12 cellular contexts compared by ENCODE assay signal in the genomic region with DNA sequence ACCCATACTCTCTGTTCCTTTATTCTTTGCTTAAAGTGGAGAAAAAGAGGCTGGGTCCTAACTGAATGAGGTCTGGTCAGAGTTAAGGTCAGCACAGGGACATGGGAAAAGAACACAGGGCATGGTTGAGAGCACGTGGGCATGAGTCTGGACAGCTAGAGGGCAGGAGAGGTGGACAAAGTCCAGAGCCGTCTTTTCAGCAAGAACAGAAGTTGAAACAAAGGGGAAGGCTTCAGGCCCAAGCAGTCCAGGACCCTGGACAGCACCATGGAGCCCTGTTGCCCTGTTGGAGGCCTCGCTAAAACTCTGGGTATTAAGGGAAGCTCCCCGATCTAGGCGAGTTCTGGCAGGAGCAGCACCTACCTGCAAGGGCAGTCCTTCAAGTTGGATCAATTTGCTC. TPM values are rescaled to one million over a fixed set of nuclear protein-coding genes. Genes with fewer than 3 reads are reported as not detected.
DNase-seq lines count a peak whose midpoint lies in the region; ATAC-seq and TF ChIP-seq lines count a peak whose summit lies in the region.
"Had no signal": no experiment of that assay in that cellular context is flagged by ENCODE, and none has a peak within 500 bp of the region (broad histone marks: within the 10 kb centered on the region; RNA-seq: fewer than 3 reads in every experiment).

No MANE protein-coding gene starts in this region.

- H3K4me3 ChIP-seq in hepatocyte: no peak overlapping the region
- no peak overlapping the region for H3K4me3 ChIP-seq in upper lobe of right lung
- H3K4me3 ChIP-seq: BLaER1 treated with 17β-estradiol and CSF1 and Interleukin-3, amounts not matched to agents 10 nM and 100 nM; coronary artery had no signal

- POLR2A ChIA-PET in activated CD8-positive, alpha-beta T cell treated with anti-CD3 and anti-CD28 coated beads, Interleukin-2, amount 10 ng/mL, durations not matched to agents 7 days and 5 days (lab: Charles Lee): no interaction called here

- H3K9me3 ChIP-seq in hepatocyte (ENCODE audit: low read depth) (no peaks in the 10 kb centered on the region), upper lobe of right lung (no peaks in the 10 kb centered on the region)
- H3K9me3 ChIP-seq: BLaER1 treated with 17β-estradiol and CSF1 and Interleukin-3, amounts not matched to agents 10 nM and 100 nM had no signal

- no peaks in the 10 kb centered on the region for H3K79me2 ChIP-seq in hepatocyte

- no peaks in the 10 kb centered on the region for H3K27me3 Mint-ChIP-seq in activated CD8-positive, alpha-beta T cell treated with anti-CD3 and anti-CD28 coated beads, Interleukin-2, amount 10 ng/mL, durations not matched to agents 7 days and 5 days (ENCODE audit: low read depth)

- intact Hi-C loops in upper lobe of right lung (cut with DNase I): no loop called here

- WGBS in hepatocyte (ENCODE audit: low lambda C conversion rate, missing lambda C conversion rate): 21% methylated on average over 5 of the region's 5 CpGs

- no peaks in the 10 kb centered on the region for H3K4me1 Mint-ChIP-seq in activated CD8-positive, alpha-beta T cell treated with anti-CD3 and anti-CD28 coated beads, Interleukin-2, amount 10 ng/mL, durations not matched to agents 7 days and 5 days (ENCODE audit: low read depth)

- no peak overlapping the region for H3K27ac ChIP-seq in hepatocyte
- no peak overlapping the region for H3K27ac ChIP-seq in upper lobe of right lung
- H3K27ac ChIP-seq: BLaER1 treated with 17β-estradiol and CSF1 and Interleukin-3, amounts not matched to agents 10 nM and 100 nM; coronary artery had no signal

- TF ChIP-seq CTCF in hepatocyte (IDR thresholded peaks at IDR 0.05; ENCODE audit: poor library complexity) (no peak), upper lobe of right lung (IDR thresholded peaks at IDR 0.05) (no peak)

- H4K20me1 ChIP-seq in hepatocyte (ENCODE audit: insufficient read depth, poor library complexity, severe bottlenecking): no peaks in the 10 kb centered on the region
- H4K20me1 ChIP-seq: BLaER1 treated with 17β-estradiol and CSF1 and Interleukin-3, amounts not matched to agents 10 nM and 100 nM had no signal

- no peak overlapping the region for H3K27ac Mint-ChIP-seq in activated CD8-positive, alpha-beta T cell treated with anti-CD3 and anti-CD28 coated beads, Interleukin-2, amount 10 ng/mL, durations not matched to agents 7 days and 5 days

- no peaks in the 10 kb centered on the region for H3K9me3 Mint-ChIP-seq in activated CD8-positive, alpha-beta T cell treated with anti-CD3 and anti-CD28 coated beads, Interleukin-2, amount 10 ng/mL, durations not matched to agents 7 days and 5 days (ENCODE audit: insufficient read depth)

- H3K4me2 ChIP-seq in hepatocyte: no peak overlapping the region
- H3K4me2 ChIP-seq: BLaER1 treated with 17β-estradiol and CSF1 and Interleukin-3, amounts not matched to agents 10 nM and 100 nM had no signal

- H3K4me1 ChIP-seq in hepatocyte (ENCODE audit: insufficient read depth) (no peaks in the 10 kb centered on the region), upper lobe of right lung (no peaks in the 10 kb centered on the region)
- H3K4me1 ChIP-seq: BLaER1 treated with 17β-estradiol and CSF1 and Interleukin-3, amounts not matched to agents 10 nM and 100 nM had no signal

- H3K27me3 ChIP-seq in hepatocyte (no peaks in the 10 kb centered on the region), upper lobe of right lung (no peaks in the 10 kb centered on the region)
- H3K27me3 ChIP-seq: BLaER1 treated with 17β-estradiol and CSF1 and Interleukin-3, amounts not matched to agents 10 nM and 100 nM had no signal

- H2AFZ ChIP-seq in hepatocyte: no peak overlapping the region

- ATAC-seq in activated CD8-positive, alpha-beta T cell treated with anti-CD3 and anti-CD28 coated beads, Interleukin-2, amount 10 ng/mL, durations not matched to agents 7 days and 5 days: no peak
- peak; percentile 39 for ATAC-seq in upper lobe of right lung
- ATAC-seq: activated CD4-positive, CD25-positive, alpha-beta regulatory T cell treated with anti-CD3 and anti-CD28 coated beads, Interleukin-2, amount 50 U/mL, for 24 hours had no signal

- H3K36me3 ChIP-seq in hepatocyte (replicated peaks; ENCODE audit: insufficient read depth, low read depth): peaks cover 3% of the 10 kb centered on the region
- H3K36me3 ChIP-seq in upper lobe of right lung: peaks cover 9% of the 10 kb centered on the region

- peaks cover 16% of the 10 kb centered on the region for H3K36me3 Mint-ChIP-seq in activated CD8-positive, alpha-beta T cell treated with anti-CD3 and anti-CD28 coated beads, Interleukin-2, amount 10 ng/mL, durations not matched to agents 7 days and 5 days (ENCODE audit: low read depth)

- no peaks in the 10 kb centered on the region for H3K9me2 ChIP-seq in hepatocyte (replicated peaks; ENCODE audit: insufficient read depth)

- no peak overlapping the region for H3K4me3 Mint-ChIP-seq in activated CD8-positive, alpha-beta T cell treated with anti-CD3 and anti-CD28 coated beads, Interleukin-2, amount 10 ng/mL, durations not matched to agents 7 days and 5 days

- CTCF ChIA-PET in activated CD8-positive, alpha-beta T cell treated with anti-CD3 and anti-CD28 coated beads, Interleukin-2, amount 10 ng/mL, durations not matched to agents 7 days and 5 days (lab: Charles Lee): no interaction called here

- DNase-seq in stimulated activated CD4-positive, alpha-beta T cell treated with anti-CD3 and anti-CD28 coated beads, Interleukin-15, amount 100 ng/mL, for 24 hours: peak; percentile 10
- no peak for DNase-seq in stimulated activated CD4-positive, alpha-beta T cell treated with anti-CD3 and anti-CD28 coated beads, Interleukin-4, amount 100 ng/mL, for 24 hours
- DNase-seq in activated CD8-positive, alpha-beta T cell treated with anti-CD3 and anti-CD28 coated beads, Interleukin-2, amount 10 ng/mL, durations not matched to agents 7 days and 5 days: peak; percentile 44
- peak; percentile 81 for DNase-seq in hepatocyte (ENCODE audit: low spot score)
- DNase-seq in upper lobe of right lung: no peak
- no peak for DNase-seq in NCI-H1092 treated with DMSO at 0.1 percent for 48 hours (lab: John Stamatoyannopoulos, UW)
- no peak for DNase-seq in effector CD8-positive, alpha-beta T cell (lab: John Stamatoyannopoulos, UW)
- DNase-seq in activated effector memory CD4-positive, alpha-beta T cell treated with Interleukin-2 at 50 U/mL for 16 hours: no peak
- DNase-seq: NCI-H510A had no signal

RNA-seq across cellular contexts. Expression of a gene that starts 50.7 kb away (rescaled TPM):
- 1 to 10 TPM; 5.3 to 6.1 TPM for total RNA-seq in activated CD8-positive, alpha-beta T cell treated with anti-CD3 and anti-CD28 coated beads, Interleukin-2, amount 10 ng/mL, durations not matched to agents 7 days and 5 days
- total RNA-seq in hepatocyte (7.1 and 8.2 TPM in 2 replicates), upper lobe of right lung (3.1 TPM)
- 5.5 and 12.5 TPM in 2 replicates for polyA plus RNA-seq in hepatocyte

RNA-seq across cellular contexts. Expression of a gene that starts 56.4 kb away (rescaled TPM):
- total RNA-seq in activated CD8-positive, alpha-beta T cell treated with anti-CD3 and anti-CD28 coated beads, Interleukin-2, amount 10 ng/mL, durations not matched to agents 7 days and 5 days: 1 to 10 TPM; 4.5 to 4.7 TPM
- total RNA-seq in hepatocyte (13.1 and 15.4 TPM in 2 replicates), upper lobe of right lung (6.6 TPM)
- polyA plus RNA-seq in hepatocyte: 9.0 and 10.0 TPM in 2 replicates

Comparison
In these comparisons a context has a peak if more than half of its experiments do, and no peak if none do; other contexts are left out.
1. DNase-seq: peak in stimulated activated CD4-positive, alpha-beta T cell treated with anti-CD3 and anti-CD28 coated beads, Interleukin-15, amount 100 ng/mL, for 24 hours (single experiment), activated CD8-positive, alpha-beta T cell treated with anti-CD3 and anti-CD28 coated beads, Interleukin-2, amount 10 ng/mL, durations not matched to agents 7 days and 5 days (single experiment) and hepatocyte (single experiment); none in stimulated activated CD4-positive, alpha-beta T cell treated with anti-CD3 and anti-CD28 coated beads, Interleukin-4, amount 100 ng/mL, for 24 hours (single experiment), upper lobe of right lung (single experiment), NCI-H1092 treated with DMSO at 0.1 percent for 48 hours (single experiment), effector CD8-positive, alpha-beta T cell (single experiment) and activated effector memory CD4-positive, alpha-beta T cell treated with Interleukin-2 at 50 U/mL for 16 hours (single experiment).